In genomic region chr2:203328735-203329549, GRCh38 we compare ENCODE assay signal across 8 cellular contexts. TPM values are rescaled to one million over a fixed set of nuclear protein-coding genes. Genes with fewer than 3 reads are reported as not detected.
DNase-seq lines count a peak whose midpoint lies in the region; ATAC-seq, FAIRE-seq and TF ChIP-seq lines count a peak whose summit lies in the region.

No MANE protein-coding gene starts in this region.

- H3K27ac Mint-ChIP-seq in T-helper 2 cell treated with Interferon-gamma antibody and Interleukin-4, amounts not matched to agents 5 μg/mL and 100 μg/mL, for 36 hours, result peak overlapping the region; percentile 6
- H3K27ac Mint-ChIP-seq in MCF 10A (ENCODE audit: low read depth, unreplicated experiment), result peak overlapping the region; percentile 61

- peak overlapping the region; percentile 92 for H3K9ac ChIP-seq in HUES6 (ENCODE audit: low read length)

- H3K27me3 ChIP-seq in DOHH2 (ENCODE audit: control insufficient read depth, low read length) (no peaks in the 10 kb centered on the region), HUES6 (ENCODE audit: control insufficient read depth, insufficient read depth, low read length) (no peaks in the 10 kb centered on the region), small intestine (ENCODE audit: control insufficient read depth in 2 of 2, insufficient read depth in 2 of 2, low read length in 2 of 2) (no peaks in the 10 kb centered on the region)

- TF ChIP-seq CTCF in DOHH2 (IDR thresholded peaks at IDR 0.05; ENCODE audit: low read depth, low read length, poor library complexity, severe bottlenecking) (no peak), MCF 10A (IDR thresholded peaks at IDR 0.05; ENCODE audit: unreplicated experiment) (no peak)

- H3K4me1 ChIP-seq in DOHH2 (ENCODE audit: control insufficient read depth, low read length), result peaks cover 20% of the 10 kb centered on the region
- H3K4me1 ChIP-seq in HUES6 (ENCODE audit: control insufficient read depth, insufficient read depth, low read length), result peaks cover 10% of the 10 kb centered on the region
- peaks cover 2 to 3% of the 10 kb centered on the region in 2 donors for H3K4me1 ChIP-seq in small intestine (ENCODE audit: control insufficient read depth in 2 of 2, insufficient read depth in 1 of 2, low read depth in 1 of 2, low read length in 1 of 2)

- peaks cover 33% of the 10 kb centered on the region for H3K4me1 Mint-ChIP-seq in T-helper 2 cell treated with Interferon-gamma antibody and Interleukin-4, amounts not matched to agents 5 μg/mL and 100 μg/mL, for 36 hours (ENCODE audit: low read depth)
- H3K4me1 Mint-ChIP-seq in MCF 10A (ENCODE audit: insufficient read depth, unreplicated experiment), result peaks cover 18% of the 10 kb centered on the region

- H3F3A ChIP-seq in DOHH2 (ENCODE audit: control insufficient read depth, insufficient read depth), result peaks cover 15% of the 10 kb centered on the region

- H3K9me3 ChIP-seq in DOHH2 (ENCODE audit: control insufficient read depth, insufficient read depth, low read length) (no peaks in the 10 kb centered on the region), HUES6 (ENCODE audit: control insufficient read depth, insufficient read depth, low read depth, low read length) (no peaks in the 10 kb centered on the region), small intestine (ENCODE audit: control insufficient read depth, low read depth) (no peaks in the 10 kb centered on the region)

- peaks cover 2% of the 10 kb centered on the region for H3K36me3 Mint-ChIP-seq in T-helper 2 cell treated with Interferon-gamma antibody and Interleukin-4, amounts not matched to agents 5 μg/mL and 100 μg/mL, for 36 hours (ENCODE audit: low read depth)
- no peaks in the 10 kb centered on the region for H3K36me3 Mint-ChIP-seq in MCF 10A (ENCODE audit: insufficient read depth, unreplicated experiment)

- intact Hi-C loops in MCF 10A (cut with micrococcal nuclease), result loop anchor here (5.0 kb wide), 2 partner anchors 92 to 123 kb away; partner anchors contain the start of gene CYP20A1

- DNase-seq in T-helper 2 cell treated with Interferon-gamma antibody and Interleukin-4, amounts not matched to agents 5 μg/mL and 100 μg/mL, for 36 hours (ENCODE audit: low spot score), result peak; percentile 63
- DNase-seq in MCF 10A (ENCODE audit: unreplicated experiment) (peak; percentile 51), iPS-NIHi7 (ENCODE audit: extremely low spot score) (peak; percentile 73), small intestine (peak; percentile 9), RCC 7860 (ENCODE audit: low spot score) (no peak)

- peaks cover 54% of the 10 kb centered on the region for H3K79me2 ChIP-seq in DOHH2 (ENCODE audit: control insufficient read depth, low read length)

- H3K4me3 ChIP-seq in DOHH2 (ENCODE audit: low read length) (peak overlapping the region; percentile 97), HUES6 (ENCODE audit: low read depth, low read length) (peak overlapping the region; percentile 88), small intestine (ENCODE audit: low read depth in 1 of 2, low read length in 2 of 2) (peak overlapping the region; percentile 80 to 98)

- CTCF ChIA-PET in MCF 10A (lab: Yijun Ruan, JAX), result interaction anchor here (0.5 to 1.5 kb wide), 3 partner anchors 12 to 738 kb away, joined by 3 to 4 read pairs (median 3); no protein-coding TSS in a partner anchor

- POLR2A ChIA-PET in MCF 10A (lab: Yijun Ruan, JAX), result interaction anchor here (0.5 to 2.2 kb wide), 12 partner anchors 10 to 1613 kb away, joined by 3 to 17 read pairs (median 4); partner anchors contain the start of genes CYP20A1 and FAM117B

- 1 to 2% (median 1%) methylated on average over 31 to 32 of the region's 32 CpGs for WGBS in small intestine, 3 donors

- H3K36me3 ChIP-seq in DOHH2 (ENCODE audit: control insufficient read depth, low read length) (peaks cover 5% of the 10 kb centered on the region; the same call in 1 of the 2 replicates), HUES6 (ENCODE audit: control insufficient read depth, insufficient read depth, low read length) (no peaks in the 10 kb centered on the region), small intestine (ENCODE audit: control insufficient read depth in 2 of 2, insufficient read depth in 2 of 2, low read length in 2 of 2) (no peaks in the 10 kb centered on the region)

- H3K4me3 Mint-ChIP-seq in T-helper 2 cell treated with Interferon-gamma antibody and Interleukin-4, amounts not matched to agents 5 μg/mL and 100 μg/mL, for 36 hours, result peak overlapping the region; percentile 83
- H3K4me3 Mint-ChIP-seq in MCF 10A (ENCODE audit: unreplicated experiment), result peak overlapping the region; percentile 76

- peak overlapping the region; percentile 56 for H3K27ac ChIP-seq in DOHH2 (ENCODE audit: low read depth, low read length)
- peak overlapping the region; percentile 96 for H3K27ac ChIP-seq in HUES6 (ENCODE audit: low read depth, low read length)
- peak overlapping the region in 1 of 2 donors; percentile 88 for H3K27ac ChIP-seq in small intestine (ENCODE audit: low read depth in 1 of 2, low read length in 1 of 2)

- H3K9me3 Mint-ChIP-seq in T-helper 2 cell treated with Interferon-gamma antibody and Interleukin-4, amounts not matched to agents 5 μg/mL and 100 μg/mL, for 36 hours, result no peaks in the 10 kb centered on the region
- no peaks in the 10 kb centered on the region for H3K9me3 Mint-ChIP-seq in MCF 10A (ENCODE audit: unreplicated experiment)

- peaks cover 5% of the 10 kb centered on the region for H3K27me3 Mint-ChIP-seq in T-helper 2 cell treated with Interferon-gamma antibody and Interleukin-4, amounts not matched to agents 5 μg/mL and 100 μg/mL, for 36 hours (ENCODE audit: low read depth)
- no peaks in the 10 kb centered on the region for H3K27me3 Mint-ChIP-seq in MCF 10A (ENCODE audit: insufficient read depth, unreplicated experiment)

- H4K20me1 ChIP-seq in DOHH2 (ENCODE audit: control insufficient read depth, insufficient read depth, low read depth, low read length), result no peaks in the 10 kb centered on the region; the same call in 1 of the 2 replicates

- ATAC-seq in GM21528 (IDR thresholded peaks at IDR 0.05; ENCODE audit: low FRiP score, unreplicated experiment), result peak; percentile 56

- no peaks in the 10 kb centered on the region for H3K9me2 ChIP-seq in DOHH2 (replicated peaks; ENCODE audit: control insufficient read depth, low read length)

- peak overlapping the region; percentile 94 for H3K4me2 ChIP-seq in DOHH2 (ENCODE audit: low read length)

- no peak for FAIRE-seq in small intestine (lab: Jason Lieb, UNC)
- FAIRE-seq in RCC 7860 (lab: Jason Lieb, UNC), result no peak

- BruUV-seq in MCF 10A (replicated peaks; lab: Mats Ljungman, UMichigan), result no TSS peak

RNA-seq across cellular contexts. Expression of gene ABI2, which starts 0.7 kb away (rescaled TPM):
- total RNA-seq in MCF 10A (2022), result 57.3 and 65.6 TPM in 2 replicates
- polyA plus RNA-seq in small intestine, result 10 to 100 TPM in 2 of 3 donors, under 1 TPM in 1; 0.67 to 13.0 (median 10.5) TPM
